28 cellular contexts compared by ENCODE assay signal in genomic region chr2:203892207-203892606, GRCh38. TPM values are rescaled to one million over a fixed set of nuclear protein-coding genes. Genes with fewer than 3 reads are reported as not detected.
A peak's percentile ranks its signal among the peaks of the same experiment; 100 is the strongest.
DNase-seq lines count a peak whose midpoint lies in the region; ATAC-seq and TF ChIP-seq lines count a peak whose summit lies in the region.
"Had no signal": no experiment of that assay in that cellular context is flagged by ENCODE, and none has a peak within 500 bp of the region (broad histone marks: within the 10 kb centered on the region; RNA-seq: fewer than 3 reads in every experiment).

No MANE protein-coding gene starts in this region.

- H4K8ac ChIP-seq in neuronal stem cell (ENCODE audit: low read depth, low read length): no peak overlapping the region

- H4K91ac ChIP-seq in neuronal stem cell (ENCODE audit: low read depth, low read length, poor library complexity): no peak overlapping the region

- H3K9ac ChIP-seq in KMS-11: no peak overlapping the region
- H3K9ac ChIP-seq in neuronal stem cell (ENCODE audit: low read depth, low read length, poor library complexity): no peak overlapping the region
- H3K9ac ChIP-seq: parathyroid adenoma had no signal

- H3K9me3 Mint-ChIP-seq in activated CD4-positive, alpha-beta T cell treated with anti-CD3 and anti-CD28 coated beads, Interleukin-2, amount 10 ng/mL, durations not matched to agents 24 days and 14 days: peaks cover 5% of the 10 kb centered on the region
- H3K9me3 Mint-ChIP-seq in CD14-positive monocyte: peaks cover 0 to 2% (median 0%) of the 10 kb centered on the region in 7 donors
- H3K9me3 Mint-ChIP-seq in activated naive CD8-positive, alpha-beta T cell treated with anti-CD3 and anti-CD28 coated beads, Interleukin-2, amount 50 U/mL, for 24 hours: peaks cover 5% of the 10 kb centered on the region
- H3K9me3 Mint-ChIP-seq: central memory CD8-positive, alpha-beta T cell had no signal

- H3K4me2 ChIP-seq in KMS-11 (peak overlapping the region; percentile 80), neuronal stem cell (ENCODE audit: insufficient read depth, low read length, poor library complexity, severe bottlenecking) (no peak overlapping the region)

- WGBS in neuronal stem cell (ENCODE audit: extremely low coverage in 2 of 2, insufficient read length in 2 of 2, insufficient replicate concordance in 1 of 2), 2 donors: no CpG with 5 or more reads among the region's 4 CpGs

- H3K27ac ChIP-seq in KMS-11: peak overlapping the region; percentile 55; the same call in 1 of the 2 replicates
- H3K27ac ChIP-seq in neuronal stem cell (replicated peaks; ENCODE audit: low read length): no peak overlapping the region
- H3K27ac ChIP-seq: adrenal gland, body of pancreas, parathyroid adenoma, RWPE1, uterus had no signal

- H2AFZ ChIP-seq in KMS-11 (ENCODE audit: low read depth): no peak overlapping the region
- no peak overlapping the region for H2AFZ ChIP-seq in neuronal stem cell (ENCODE audit: low read length)
- H2AFZ ChIP-seq: parathyroid adenoma had no signal

- intact Hi-C loops in activated CD4-positive, alpha-beta T cell treated with anti-CD3 and anti-CD28 coated beads, Interleukin-2, amount 10 ng/mL, durations not matched to agents 24 days and 14 days (cut with micrococcal nuclease): loop anchor here (5.0 to 10.0 kb wide), 2 partner anchors 185 to 317 kb away; partner anchors contain the start of gene CD28
- intact Hi-C loops in CD14-positive monocyte (cut with micrococcal nuclease): loop anchor here in 1 of 2 donors (10.0 kb wide), 1 partner anchor 237 kb away; no protein-coding TSS in a partner anchor

- no peak for ATAC-seq in activated naive CD8-positive, alpha-beta T cell treated with anti-CD3 and anti-CD28 coated beads, Interleukin-2, amount 50 U/mL, for 24 hours
- ATAC-seq in HG02642 (IDR thresholded peaks at IDR 0.05; ENCODE audit: poor library complexity, unreplicated experiment): no peak
- ATAC-seq: body of pancreas had no signal

- DNase-seq in activated CD4-positive, alpha-beta T cell treated with anti-CD3 and anti-CD28 coated beads, Interleukin-2, amount 10 ng/mL, durations not matched to agents 24 days and 14 days: no peak
- DNase-seq in activated CD4-positive, alpha-beta T cell treated with anti-CD3 and anti-CD28 coated beads, Interleukin-2, amount 50 U/mL, for 4 hours: no peak
- DNase-seq in CD14-positive monocyte (ENCODE audit: low spot score): no peak
- DNase-seq in activated naive CD8-positive, alpha-beta T cell treated with anti-CD3 and anti-CD28 coated beads, Interleukin-2, amount 50 U/mL, for 24 hours: no peak
- DNase-seq in DMS53 treated with DMSO at 0.1 percent for 48 hours (lab: John Stamatoyannopoulos, UW; ENCODE audit: unreplicated experiment): no peak
- DNase-seq in neuronal stem cell (ENCODE audit: low spot score): no peak
- DNase-seq: activated CD4-positive, alpha-beta T cell treated with anti-CD3 and anti-CD28 coated beads for 1 hour; DND-41; glutamatergic neuron; IMR-90; NCI-H1105; NCI-H187; NCI-H2171; NCI-H510A; retina; small intestine; stimulated activated naive CD4-positive, alpha-beta T cell; uterus had no signal

- no peak overlapping the region for H3K23ac ChIP-seq in neuronal stem cell (ENCODE audit: low read depth, low read length, poor library complexity)

- no peak overlapping the region for H2BK12ac ChIP-seq in neuronal stem cell (ENCODE audit: low read length)

- no peaks in the 10 kb centered on the region for H4K20me1 ChIP-seq in KMS-11 (ENCODE audit: insufficient read depth)

- H3K4me1 ChIP-seq in KMS-11 (ENCODE audit: low read depth, poor library complexity, severe bottlenecking) (peaks cover 86% of the 10 kb centered on the region), neuronal stem cell (ENCODE audit: control insufficient read depth in 2 of 2, insufficient read depth in 1 of 2, low read depth in 1 of 2, low read length in 2 of 2) (peaks cover 0 to 2% of the 10 kb centered on the region in 2 donors)
- H3K4me1 ChIP-seq: adrenal gland, body of pancreas, parathyroid adenoma, uterus had no signal

- no peaks in the 10 kb centered on the region for H3K79me2 ChIP-seq in KMS-11 (ENCODE audit: insufficient read depth, low read depth)
- H3K79me2 ChIP-seq: parathyroid adenoma had no signal

- H3K18ac ChIP-seq in neuronal stem cell (ENCODE audit: low read length): no peak overlapping the region

- no peaks in the 10 kb centered on the region for H3K79me1 ChIP-seq in neuronal stem cell (ENCODE audit: low read depth, low read length)

- H2AK5ac ChIP-seq in neuronal stem cell (ENCODE audit: low read depth, low read length): no peak overlapping the region

- H3K36me3 Mint-ChIP-seq in activated CD4-positive, alpha-beta T cell treated with anti-CD3 and anti-CD28 coated beads, Interleukin-2, amount 10 ng/mL, durations not matched to agents 24 days and 14 days (ENCODE audit: low read depth): peaks cover 2% of the 10 kb centered on the region
- H3K36me3 Mint-ChIP-seq in CD14-positive monocyte: peaks cover 5 to 10% of the 10 kb centered on the region in 2 donors
- H3K36me3 Mint-ChIP-seq in activated naive CD8-positive, alpha-beta T cell treated with anti-CD3 and anti-CD28 coated beads, Interleukin-2, amount 50 U/mL, for 24 hours (ENCODE audit: low read depth): peaks cover 5% of the 10 kb centered on the region

- peaks cover 58% of the 10 kb centered on the region for H3K4me1 Mint-ChIP-seq in activated CD4-positive, alpha-beta T cell treated with anti-CD3 and anti-CD28 coated beads, Interleukin-2, amount 10 ng/mL, durations not matched to agents 24 days and 14 days
- peaks cover 86% of the 10 kb centered on the region for H3K4me1 Mint-ChIP-seq in CD14-positive monocyte
- H3K4me1 Mint-ChIP-seq in activated naive CD8-positive, alpha-beta T cell treated with anti-CD3 and anti-CD28 coated beads, Interleukin-2, amount 50 U/mL, for 24 hours: peaks cover 65% of the 10 kb centered on the region
- H3K4me1 Mint-ChIP-seq: central memory CD8-positive, alpha-beta T cell had no signal

- no peaks in the 10 kb centered on the region for H3K9me3 ChIP-seq in neuronal stem cell (replicated peaks in 1 of 2; ENCODE audit: control insufficient read depth in 2 of 2, insufficient read depth in 1 of 2, low read depth in 1 of 2, low read length in 2 of 2)
- H3K9me3 ChIP-seq: adrenal gland, body of pancreas, uterus had no signal

- H3K4me3 Mint-ChIP-seq in activated CD4-positive, alpha-beta T cell treated with anti-CD3 and anti-CD28 coated beads, Interleukin-2, amount 10 ng/mL, durations not matched to agents 24 days and 14 days: no peak overlapping the region
- no peak overlapping the region for H3K4me3 Mint-ChIP-seq in CD14-positive monocyte
- H3K4me3 Mint-ChIP-seq in activated naive CD8-positive, alpha-beta T cell treated with anti-CD3 and anti-CD28 coated beads, Interleukin-2, amount 50 U/mL, for 24 hours: no peak overlapping the region
- H3K4me3 Mint-ChIP-seq: central memory CD8-positive, alpha-beta T cell had no signal

- no peak for TF ChIP-seq CTCF in CD14-positive monocyte (IDR thresholded peaks at IDR 0.05)
- TF ChIP-seq CTCF in KMS-11 (conservative IDR thresholded peaks at IDR 0.05; ENCODE audit: low read depth, low read length): no peak

- H3K27me3 ChIP-seq in KMS-11 (ENCODE audit: insufficient read depth, low read depth) (no peaks in the 10 kb centered on the region), neuronal stem cell (ENCODE audit: control insufficient read depth in 3 of 3, insufficient read depth in 3 of 3, low read depth in 1 of 3, low read length in 3 of 3) (no peaks in the 10 kb centered on the region)
- H3K27me3 ChIP-seq: adrenal gland, body of pancreas, uterus had no signal

- H3K14ac ChIP-seq in neuronal stem cell (ENCODE audit: low read length): no peak overlapping the region

- H3K36me3 ChIP-seq in KMS-11 (ENCODE audit: insufficient read depth) (no peaks in the 10 kb centered on the region), neuronal stem cell (replicated peaks in 1 of 2; ENCODE audit: control insufficient read depth in 2 of 2, insufficient read depth in 2 of 2, low read length in 2 of 2) (no peaks in the 10 kb centered on the region)
- H3K36me3 ChIP-seq: adrenal gland, uterus had no signal

- no peaks in the 10 kb centered on the region for H3K27me3 Mint-ChIP-seq in activated CD4-positive, alpha-beta T cell treated with anti-CD3 and anti-CD28 coated beads, Interleukin-2, amount 10 ng/mL, durations not matched to agents 24 days and 14 days
- no peaks in the 10 kb centered on the region for H3K27me3 Mint-ChIP-seq in CD14-positive monocyte (ENCODE audit: low read depth in 3 of 3)
- no peaks in the 10 kb centered on the region for H3K27me3 Mint-ChIP-seq in activated naive CD8-positive, alpha-beta T cell treated with anti-CD3 and anti-CD28 coated beads, Interleukin-2, amount 50 U/mL, for 24 hours

- peak overlapping the region; percentile 5 for H3K4me3 ChIP-seq in KMS-11 (IDR thresholded peaks at IDR 0.05; ENCODE audit: insufficient read depth, low read depth, low read length)
- H3K4me3 ChIP-seq in neuronal stem cell (ENCODE audit: low read length in 2 of 2): no peak overlapping the region
- H3K4me3 ChIP-seq: adrenal gland, body of pancreas, uterus had no signal

- no peak overlapping the region for H3K4ac ChIP-seq in neuronal stem cell (ENCODE audit: low read length)

- H3K27ac Mint-ChIP-seq in activated CD4-positive, alpha-beta T cell treated with anti-CD3 and anti-CD28 coated beads, Interleukin-2, amount 10 ng/mL, durations not matched to agents 24 days and 14 days: peak overlapping the region; percentile 78
- H3K27ac Mint-ChIP-seq in CD14-positive monocyte: peak overlapping the region; percentile 91 to 98 (median 95)
- peak overlapping the region; percentile 79 for H3K27ac Mint-ChIP-seq in activated naive CD8-positive, alpha-beta T cell treated with anti-CD3 and anti-CD28 coated beads, Interleukin-2, amount 50 U/mL, for 24 hours

- H2BK15ac ChIP-seq in neuronal stem cell (ENCODE audit: low read length): no peak overlapping the region

- H2BK120ac ChIP-seq in neuronal stem cell (ENCODE audit: low read depth, low read length): no peak overlapping the region

- H2BK5ac ChIP-seq in neuronal stem cell (ENCODE audit: low read length): no peak overlapping the region

RNA-seq across cellular contexts. Expression of gene CTLA4, which starts 24.6 kb away (rescaled TPM):
- total RNA-seq in activated CD4-positive, alpha-beta T cell treated with anti-CD3 and anti-CD28 coated beads, Interleukin-2, amount 10 ng/mL, durations not matched to agents 24 days and 14 days: 104 TPM in 2 replicates
- polyA plus RNA-seq in CD14-positive monocyte: not detected
- not detected for polyA plus RNA-seq in neuronal stem cell (2013, experiment 1 of 2)
- polyA plus RNA-seq in neuronal stem cell (2013, experiment 2 of 2): not detected
- total RNA-seq: body of pancreas, IMR-90, mammary epithelial cell, temporal lobe had no signal
- polyA plus RNA-seq: IMR-90, mammary epithelial cell, neural cell had no signal

RNA-seq across cellular contexts. Expression of gene ICOS, which starts 44.4 kb away (rescaled TPM):
- 111 and 114 TPM in 2 replicates for total RNA-seq in activated CD4-positive, alpha-beta T cell treated with anti-CD3 and anti-CD28 coated beads, Interleukin-2, amount 10 ng/mL, durations not matched to agents 24 days and 14 days
- under 1 TPM in 1 of 2 donors, not detected in 1; 0.13 TPM for polyA plus RNA-seq in CD14-positive monocyte
- polyA plus RNA-seq in neuronal stem cell (2013, experiment 1 of 2): not detected
- not detected for polyA plus RNA-seq in neuronal stem cell (2013, experiment 2 of 2)
- total RNA-seq: body of pancreas, IMR-90, mammary epithelial cell had no signal
- polyA plus RNA-seq: IMR-90, mammary epithelial cell, neural cell had no signal
